Comparison of ENCODE assay signal across 8 cellular contexts in genomic region chr11:101914349-101914736, GRCh38. TPM values are rescaled to one million over a fixed set of nuclear protein-coding genes. Genes with fewer than 3 reads are reported as not detected.
DNase-seq lines count a peak whose midpoint lies in the region; ATAC-seq and TF ChIP-seq lines count a peak whose summit lies in the region.

No MANE protein-coding gene starts in this region.

- no TSS peak for BruUV-seq in MCF 10A (replicated peaks; lab: Mats Ljungman, UMichigan)

- peak overlapping the region; percentile 96 for H3K4me3 Mint-ChIP-seq in MCF 10A (ENCODE audit: unreplicated experiment)

- H3K27ac Mint-ChIP-seq in MCF 10A (ENCODE audit: low read depth, unreplicated experiment), result peak overlapping the region; percentile 98

- 8 to 9% methylated on average over 6 of the region's 6 CpGs for WGBS in lower leg skin, 2 donors
- WGBS in urinary bladder, result 2% methylated on average over 6 of the region's 6 CpGs

- H3K9me3 Mint-ChIP-seq in MCF 10A (ENCODE audit: unreplicated experiment), result no peaks in the 10 kb centered on the region

- CTCF ChIA-PET in HEK293T (lab: Yijun Ruan, JAX), result no interaction called here
- CTCF ChIA-PET in MCF 10A (lab: Yijun Ruan, JAX), result interaction anchor here (0.5 to 2.2 kb wide), 18 partner anchors 9 to 648 kb away, joined by 3 to 12 read pairs (median 4); no protein-coding TSS in a partner anchor

- intact Hi-C loops in MCF 10A (cut with micrococcal nuclease), result loop anchor here (2.0 kb wide), 1 partner anchor 92 kb away; no protein-coding TSS in a partner anchor
- intact Hi-C loops in lower leg skin (cut with DNase I; ENCODE audit: low total_unique reads), result no loop called here

- H3K4me1 ChIP-seq in urinary bladder (ENCODE audit: insufficient read depth), result no peaks in the 10 kb centered on the region

- no peak for TF ChIP-seq CTCF in MCF 10A (IDR thresholded peaks at IDR 0.05; ENCODE audit: unreplicated experiment)
- TF ChIP-seq CTCF in lower leg skin (IDR thresholded peaks at IDR 0.05), result no peak

- H3K36me3 ChIP-seq in urinary bladder (ENCODE audit: insufficient read depth), result no peaks in the 10 kb centered on the region

- H3K27me3 Mint-ChIP-seq in MCF 10A (ENCODE audit: insufficient read depth, unreplicated experiment), result no peaks in the 10 kb centered on the region

- peaks cover 33% of the 10 kb centered on the region for H3K4me1 Mint-ChIP-seq in MCF 10A (ENCODE audit: insufficient read depth, unreplicated experiment)

- POLR2A ChIA-PET in HEK293T (lab: Yijun Ruan, JAX), result interaction anchor here (0.7 to 1.2 kb wide), 2 partner anchors 30 to 93 kb away, joined by 3 to 4 read pairs; no protein-coding TSS in a partner anchor
- POLR2A ChIA-PET in MCF 10A (lab: Yijun Ruan, JAX), result interaction anchor here (0.6 to 2.5 kb wide), 19 partner anchors 9 to 354 kb away, joined by 3 to 18 read pairs (median 4); no protein-coding TSS in a partner anchor

- H3K4me3 ChIP-seq in lower leg skin (ENCODE audit: low read depth, poor library complexity, severe bottlenecking) (peak overlapping the region; percentile 61), urinary bladder (ENCODE audit: low read depth, low read length) (peak overlapping the region; percentile 59)

- ATAC-seq in GM21737 (IDR thresholded peaks at IDR 0.05; ENCODE audit: unreplicated experiment), result no peak
- no peak for ATAC-seq in HG02642 (IDR thresholded peaks at IDR 0.05; ENCODE audit: poor library complexity, unreplicated experiment)

- peaks cover 4% of the 10 kb centered on the region for H3K36me3 Mint-ChIP-seq in MCF 10A (ENCODE audit: insufficient read depth, unreplicated experiment)

- TF ChIP-seq POLR2A in lower leg skin (IDR thresholded peaks at IDR 0.05), result no peak

- DNase-seq in A172 (ENCODE audit: low spot score) (peak; percentile 1), HEK293T (ENCODE audit: extremely low spot score) (peak; percentile 19), MCF 10A (ENCODE audit: unreplicated experiment) (no peak), lower leg skin (ENCODE audit: low spot score in 2 of 2) (no peak)
- DNase-seq in effector CD8-positive, alpha-beta T cell (lab: John Stamatoyannopoulos, UW), result no peak

- no peak overlapping the region for H3K27ac ChIP-seq in urinary bladder (ENCODE audit: low read depth)

TF ChIP-seq in HEK293T, 16 proteins besides CTCF, POLR2A, EP300 and RAD21:
- TF ChIP-seq SP1 (IDR thresholded peaks at IDR 0.05) (no peak), ZNF384 (IDR thresholded peaks at IDR 0.05) (no peak), ELF4 (IDR thresholded peaks at IDR 0.05) (no peak), LEF1 (IDR thresholded peaks at IDR 0.05; ENCODE audit: borderline replicate concordance) (no peak), TARDBP (IDR thresholded peaks at IDR 0.05) (no peak), HDGF (IDR thresholded peaks at IDR 0.05; ENCODE audit: borderline replicate concordance) (no peak), NFRKB (IDR thresholded peaks at IDR 0.05) (no peak), CTBP1 (IDR thresholded peaks at IDR 0.05; ENCODE audit: borderline replicate concordance) (no peak), PKNOX1 (IDR thresholded peaks at IDR 0.05) (no peak), FOXK2 (IDR thresholded peaks at IDR 0.05) (no peak), ARNT (IDR thresholded peaks at IDR 0.05) (no peak)
TF ChIP-seq in HEK293T: peak in this region for 0.

RNA-seq across cellular contexts. Expression of gene CEP126, which starts 0.5 kb away (rescaled TPM):
- 0.72 TPM in 2 replicates for total RNA-seq in A172 (2014; rRNA removed; shearing (Covaris generic))
- 3.1 and 4.3 TPM in 2 replicates for total RNA-seq in MCF 10A (2022)
- 1 to 10 TPM; 2.6 to 5.2 (median 3.6) TPM for total RNA-seq in lower leg skin
- 8.2 TPM for total RNA-seq in urinary bladder
- polyA plus RNA-seq in urinary bladder, result 3.2 TPM

RNA-seq across cellular contexts. Expression of gene ANGPTL5, which starts 2.0 kb away (rescaled TPM):
- not detected in 2 replicates for total RNA-seq in A172 (2014; rRNA removed; shearing (Covaris generic))
- total RNA-seq in MCF 10A (2022), result not detected in 2 replicates
- 1 to 10 TPM in 3 of 4 donors, under 1 TPM in 1; 0.84 to 5.8 (median 3.0) TPM for total RNA-seq in lower leg skin
- total RNA-seq in urinary bladder, result not detected
- 0.51 TPM for polyA plus RNA-seq in urinary bladder

Comparison
In these comparisons a context has a peak if more than half of its experiments do, and no peak if none do; other contexts are left out.
1. DNase-seq: peak in A172 (single experiment) and HEK293T (single experiment); none in MCF 10A (single experiment), lower leg skin (0 of 2) and effector CD8-positive, alpha-beta T cell (single experiment).